Comparison of ENCODE assay signal across 1 cellular context in genomic region chr11:119107538-119108150, GRCh38.
TF ChIP-seq lines count a peak whose summit lies in the region.

No MANE protein-coding gene starts in this region.

TF ChIP-seq in HepG2, 621 proteins besides CTCF, POLR2A, EP300 and RAD21 (continued from another document and continues in another):
- TF ChIP-seq ZBED4 (CRISPR knock-in tag; IDR thresholded peaks at IDR 0.05; ENCODE audit: borderline replicate concordance) (peak; percentile 11; the same call in 1 of the 2 replicates), PHF21A (CRISPR knock-in tag; IDR thresholded peaks at IDR 0.05) (no peak), PBX3 (CRISPR knock-in tag; IDR thresholded peaks at IDR 0.05; ENCODE audit: borderline replicate concordance) (no peak), ZBTB8A (CRISPR knock-in tag; IDR thresholded peaks at IDR 0.05; ENCODE audit: borderline replicate concordance, low read depth) (no peak), NR2C2 (CRISPR knock-in tag; IDR thresholded peaks at IDR 0.05; ENCODE audit: borderline replicate concordance) (no peak), NFATC3 (CRISPR knock-in tag; IDR thresholded peaks at IDR 0.05) (no peak), ZNF335 (CRISPR knock-in tag; IDR thresholded peaks at IDR 0.05) (no peak), KMT2A (CRISPR knock-in tag; IDR thresholded peaks at IDR 0.05) (no peak), ATF7-NPFF (CRISPR knock-in tag; IDR thresholded peaks at IDR 0.05; ENCODE audit: low read depth) (0 out of 2 replicates have a peak, but pooled peaks have one; percentile 4), PHF5A (CRISPR knock-in tag; IDR thresholded peaks at IDR 0.05; ENCODE audit: low read depth, unreplicated experiment) (no peak), ZIK1 (CRISPR knock-in tag; IDR thresholded peaks at IDR 0.05; ENCODE audit: borderline replicate concordance, low read depth) (0 out of 2 replicates have a peak, but pooled peaks have one; percentile 37), IRF2 (CRISPR knock-in tag; IDR thresholded peaks at IDR 0.05) (no peak), ZBTB26 (CRISPR knock-in tag; IDR thresholded peaks at IDR 0.05; ENCODE audit: borderline replicate concordance) (no peak), ZNF235 (CRISPR knock-in tag; IDR thresholded peaks at IDR 0.05; ENCODE audit: borderline replicate concordance) (no peak), FOXK1 (CRISPR knock-in tag; IDR thresholded peaks at IDR 0.05; ENCODE audit: borderline replicate concordance, low read depth) (no peak), ZBTB38 (CRISPR knock-in tag; IDR thresholded peaks at IDR 0.05) (no peak), ZNF557 (CRISPR knock-in tag; IDR thresholded peaks at IDR 0.05) (no peak), FIP1L1 (IDR thresholded peaks at IDR 0.05; ENCODE audit: borderline replicate concordance, insufficient read depth, low read depth, low read length) (no peak), GPN1 (CRISPR knock-in tag; IDR thresholded peaks at IDR 0.05; ENCODE audit: borderline replicate concordance) (no peak), ZNF574 (CRISPR knock-in tag; IDR thresholded peaks at IDR 0.05) (no peak), SMARCE1 (IDR thresholded peaks at IDR 0.05; ENCODE audit: borderline replicate concordance) (no peak), MYC (CRISPR knock-in tag; IDR thresholded peaks at IDR 0.05; ENCODE audit: borderline replicate concordance) (peak; percentile 3; the same call in 1 of the 2 replicates), KLF13 (CRISPR knock-in tag; IDR thresholded peaks at IDR 0.05) (no peak), SAFB2 (CRISPR knock-in tag; IDR thresholded peaks at IDR 0.05; ENCODE audit: borderline replicate concordance, low read depth) (peak; percentile 60; the same call in 1 of the 2 replicates), ZNF234 (CRISPR knock-in tag; conservative IDR thresholded peaks at IDR 0.05) (no peak), ZNF550 (CRISPR knock-in tag; IDR thresholded peaks at IDR 0.05; ENCODE audit: borderline replicate concordance) (no peak), PCBP1 (IDR thresholded peaks at IDR 0.05; ENCODE audit: borderline replicate concordance, low read depth, low read length) (no peak), CEBPB (IDR thresholded peaks at IDR 0.05; ENCODE audit: borderline replicate concordance, low read depth, low read length) (no peak), TCF7 (IDR thresholded peaks at IDR 0.05; ENCODE audit: low read depth) (no peak)
- TF ChIP-seq, protein P1, sequence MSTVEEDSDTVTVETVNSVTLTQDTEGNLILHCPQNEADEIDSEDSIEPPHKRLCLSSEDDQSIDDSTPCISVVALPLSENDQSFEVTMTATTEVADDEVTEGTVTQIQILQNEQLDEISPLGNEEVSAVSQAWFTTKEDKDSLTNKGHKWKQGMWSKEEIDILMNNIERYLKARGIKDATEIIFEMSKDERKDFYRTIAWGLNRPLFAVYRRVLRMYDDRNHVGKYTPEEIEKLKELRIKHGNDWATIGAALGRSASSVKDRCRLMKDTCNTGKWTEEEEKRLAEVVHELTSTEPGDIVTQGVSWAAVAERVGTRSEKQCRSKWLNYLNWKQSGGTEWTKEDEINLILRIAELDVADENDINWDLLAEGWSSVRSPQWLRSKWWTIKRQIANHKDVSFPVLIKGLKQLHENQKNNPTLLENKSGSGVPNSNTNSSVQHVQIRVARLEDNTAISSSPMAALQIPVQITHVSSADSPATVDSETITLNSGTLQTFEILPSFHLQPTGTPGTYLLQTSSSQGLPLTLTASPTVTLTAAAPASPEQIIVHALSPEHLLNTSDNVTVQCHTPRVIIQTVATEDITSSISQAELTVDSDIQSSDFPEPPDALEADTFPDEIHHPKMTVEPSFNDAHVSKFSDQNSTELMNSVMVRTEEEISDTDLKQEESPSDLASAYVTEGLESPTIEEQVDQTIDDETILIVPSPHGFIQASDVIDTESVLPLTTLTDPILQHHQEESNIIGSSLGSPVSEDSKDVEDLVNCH (CRISPR knock-in tag; IDR thresholded peaks at IDR 0.05), result no peak
- TF ChIP-seq, protein P2, sequence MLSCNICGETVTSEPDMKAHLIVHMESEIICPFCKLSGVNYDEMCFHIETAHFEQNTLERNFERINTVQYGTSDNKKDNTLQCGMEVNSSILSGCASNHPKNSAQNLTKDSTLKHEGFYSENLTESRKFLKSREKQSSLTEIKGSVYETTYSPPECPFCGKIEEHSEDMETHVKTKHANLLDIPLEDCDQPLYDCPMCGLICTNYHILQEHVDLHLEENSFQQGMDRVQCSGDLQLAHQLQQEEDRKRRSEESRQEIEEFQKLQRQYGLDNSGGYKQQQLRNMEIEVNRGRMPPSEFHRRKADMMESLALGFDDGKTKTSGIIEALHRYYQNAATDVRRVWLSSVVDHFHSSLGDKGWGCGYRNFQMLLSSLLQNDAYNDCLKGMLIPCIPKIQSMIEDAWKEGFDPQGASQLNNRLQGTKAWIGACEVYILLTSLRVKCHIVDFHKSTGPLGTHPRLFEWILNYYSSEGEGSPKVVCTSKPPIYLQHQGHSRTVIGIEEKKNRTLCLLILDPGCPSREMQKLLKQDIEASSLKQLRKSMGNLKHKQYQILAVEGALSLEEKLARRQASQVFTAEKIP (CRISPR knock-in tag; IDR thresholded peaks at IDR 0.05; ENCODE audit: borderline replicate concordance), result no peak
- TF ChIP-seq, protein P3, sequence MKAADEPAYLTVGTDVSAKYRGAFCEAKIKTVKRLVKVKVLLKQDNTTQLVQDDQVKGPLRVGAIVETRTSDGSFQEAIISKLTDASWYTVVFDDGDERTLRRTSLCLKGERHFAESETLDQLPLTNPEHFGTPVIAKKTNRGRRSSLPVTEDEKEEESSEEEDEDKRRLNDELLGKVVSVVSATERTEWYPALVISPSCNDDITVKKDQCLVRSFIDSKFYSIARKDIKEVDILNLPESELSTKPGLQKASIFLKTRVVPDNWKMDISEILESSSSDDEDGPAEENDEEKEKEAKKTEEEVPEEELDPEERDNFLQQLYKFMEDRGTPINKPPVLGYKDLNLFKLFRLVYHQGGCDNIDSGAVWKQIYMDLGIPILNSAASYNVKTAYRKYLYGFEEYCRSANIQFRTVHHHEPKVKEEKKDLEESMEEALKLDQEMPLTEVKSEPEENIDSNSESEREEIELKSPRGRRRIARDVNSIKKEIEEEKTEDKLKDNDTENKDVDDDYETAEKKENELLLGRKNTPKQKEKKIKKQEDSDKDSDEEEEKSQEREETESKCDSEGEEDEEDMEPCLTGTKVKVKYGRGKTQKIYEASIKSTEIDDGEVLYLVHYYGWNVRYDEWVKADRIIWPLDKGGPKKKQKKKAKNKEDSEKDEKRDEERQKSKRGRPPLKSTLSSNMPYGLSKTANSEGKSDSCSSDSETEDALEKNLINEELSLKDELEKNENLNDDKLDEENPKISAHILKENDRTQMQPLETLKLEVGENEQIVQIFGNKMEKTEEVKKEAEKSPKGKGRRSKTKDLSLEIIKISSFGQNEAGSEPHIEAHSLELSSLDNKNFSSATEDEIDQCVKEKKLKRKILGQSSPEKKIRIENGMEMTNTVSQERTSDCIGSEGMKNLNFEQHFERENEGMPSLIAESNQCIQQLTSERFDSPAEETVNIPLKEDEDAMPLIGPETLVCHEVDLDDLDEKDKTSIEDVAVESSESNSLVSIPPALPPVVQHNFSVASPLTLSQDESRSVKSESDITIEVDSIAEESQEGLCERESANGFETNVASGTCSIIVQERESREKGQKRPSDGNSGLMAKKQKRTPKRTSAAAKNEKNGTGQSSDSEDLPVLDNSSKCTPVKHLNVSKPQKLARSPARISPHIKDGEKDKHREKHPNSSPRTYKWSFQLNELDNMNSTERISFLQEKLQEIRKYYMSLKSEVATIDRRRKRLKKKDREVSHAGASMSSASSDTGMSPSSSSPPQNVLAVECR (CRISPR knock-in tag; IDR thresholded peaks at IDR 0.05; ENCODE audit: borderline replicate concordance), result peak; percentile 27; the same call in 1 of the 2 replicates
- TF ChIP-seq, protein P4, sequence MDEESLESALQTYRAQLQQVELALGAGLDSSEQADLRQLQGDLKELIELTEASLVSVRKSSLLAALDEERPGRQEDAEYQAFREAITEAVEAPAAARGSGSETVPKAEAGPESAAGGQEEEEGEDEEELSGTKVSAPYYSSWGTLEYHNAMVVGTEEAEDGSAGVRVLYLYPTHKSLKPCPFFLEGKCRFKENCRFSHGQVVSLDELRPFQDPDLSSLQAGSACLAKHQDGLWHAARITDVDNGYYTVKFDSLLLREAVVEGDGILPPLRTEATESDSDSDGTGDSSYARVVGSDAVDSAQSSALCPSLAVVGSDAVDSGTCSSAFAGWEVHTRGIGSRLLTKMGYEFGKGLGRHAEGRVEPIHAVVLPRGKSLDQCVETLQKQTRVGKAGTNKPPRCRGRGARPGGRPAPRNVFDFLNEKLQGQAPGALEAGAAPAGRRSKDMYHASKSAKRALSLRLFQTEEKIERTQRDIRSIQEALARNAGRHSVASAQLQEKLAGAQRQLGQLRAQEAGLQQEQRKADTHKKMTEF (CRISPR knock-in tag; IDR thresholded peaks at IDR 0.05), result no peak; the same call in 1 of the 2 replicates
- TF ChIP-seq, protein P5, sequence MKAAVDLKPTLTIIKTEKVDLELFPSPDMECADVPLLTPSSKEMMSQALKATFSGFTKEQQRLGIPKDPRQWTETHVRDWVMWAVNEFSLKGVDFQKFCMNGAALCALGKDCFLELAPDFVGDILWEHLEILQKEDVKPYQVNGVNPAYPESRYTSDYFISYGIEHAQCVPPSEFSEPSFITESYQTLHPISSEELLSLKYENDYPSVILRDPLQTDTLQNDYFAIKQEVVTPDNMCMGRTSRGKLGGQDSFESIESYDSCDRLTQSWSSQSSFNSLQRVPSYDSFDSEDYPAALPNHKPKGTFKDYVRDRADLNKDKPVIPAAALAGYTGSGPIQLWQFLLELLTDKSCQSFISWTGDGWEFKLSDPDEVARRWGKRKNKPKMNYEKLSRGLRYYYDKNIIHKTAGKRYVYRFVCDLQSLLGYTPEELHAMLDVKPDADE (CRISPR knock-in tag; IDR thresholded peaks at IDR 0.05), result no peak
- TF ChIP-seq, protein P6, sequence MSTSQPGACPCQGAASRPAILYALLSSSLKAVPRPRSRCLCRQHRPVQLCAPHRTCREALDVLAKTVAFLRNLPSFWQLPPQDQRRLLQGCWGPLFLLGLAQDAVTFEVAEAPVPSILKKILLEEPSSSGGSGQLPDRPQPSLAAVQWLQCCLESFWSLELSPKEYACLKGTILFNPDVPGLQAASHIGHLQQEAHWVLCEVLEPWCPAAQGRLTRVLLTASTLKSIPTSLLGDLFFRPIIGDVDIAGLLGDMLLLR (CRISPR knock-in tag; IDR thresholded peaks at IDR 0.05), result 0 out of 2 replicates have a peak, but pooled peaks have one; percentile 4
